In genomic region chr17:1730345-1731193, GRCh38 we compare ENCODE assay signal across 1 cellular context.
TF ChIP-seq lines count a peak whose summit lies in the region.

No MANE protein-coding gene starts in this region.

TF ChIP-seq in SK-N-SH, 30 proteins besides CTCF, POLR2A, EP300 and RAD21:
- TF ChIP-seq TAF1 (IDR thresholded peaks at IDR 0.05; ENCODE audit: borderline replicate concordance, low read depth, low read length), result no peak
- TF ChIP-seq FOXM1 (IDR thresholded peaks at IDR 0.05; ENCODE audit: low read depth), result no peak
- no peak for TF ChIP-seq MEF2A (IDR thresholded peaks at IDR 0.05; ENCODE audit: borderline replicate concordance, low read depth)
TF ChIP-seq in SK-N-SH: peak in this region for 0.
